12 cellular contexts compared by ENCODE assay signal in the genomic region with DNA sequence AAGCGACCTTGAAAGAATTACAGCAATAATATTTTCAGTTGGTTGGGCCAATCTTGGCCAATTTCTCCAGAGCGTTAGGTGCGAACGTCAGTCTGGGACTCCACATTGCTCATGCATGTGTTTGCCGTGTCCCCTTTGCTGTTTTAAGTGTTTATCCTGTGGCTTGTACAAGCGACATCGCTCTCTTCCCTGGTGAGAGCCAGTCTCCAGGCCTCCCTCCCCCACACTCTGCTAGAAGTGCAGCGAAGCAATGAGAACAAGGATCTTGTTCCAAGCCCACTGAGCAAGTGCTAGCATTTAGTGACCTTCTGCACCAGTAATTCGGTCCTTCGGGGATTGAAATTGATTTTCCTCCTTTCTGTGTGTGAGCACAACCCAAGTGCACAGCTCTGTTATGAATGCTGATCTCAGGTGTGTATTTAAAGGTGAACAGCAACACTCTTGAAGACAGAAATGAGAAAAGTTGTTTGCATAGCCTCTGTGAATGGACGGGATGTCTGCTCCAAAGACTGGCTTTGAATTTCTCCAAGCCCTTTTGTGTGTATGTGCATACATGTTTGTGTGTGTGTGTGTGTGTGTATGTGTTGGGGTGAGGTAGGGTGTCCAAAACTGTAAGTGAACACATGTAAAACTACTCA.
"Had no signal": no experiment of that assay in that cellular context is flagged by ENCODE, and none has a peak within 500 bp of the region (broad histone marks: within the 10 kb centered on the region; RNA-seq: fewer than 3 reads in every experiment).

No MANE protein-coding gene starts in this region.

- DNase-seq: activated CD4-positive, alpha-beta T cell treated with anti-CD3 and anti-CD28 coated beads for 48 hours; activated naive CD4-positive, alpha-beta T cell; activated naive CD8-positive, alpha-beta T cell treated with anti-CD3 and anti-CD28 coated beads, Interleukin-2, amount 50 U/mL, for 24 hours; foreskin melanocyte; heart right ventricle; left ventricle myocardium inferior; mesenchymal stem cell; small intestine; tibial artery; uterus had no signal

- H3K27ac ChIP-seq: heart right ventricle, left ventricle myocardium inferior, parathyroid adenoma, right atrium auricular region, tibial artery, uterus had no signal

- H3K4me1 ChIP-seq: parathyroid adenoma, right atrium auricular region, uterus had no signal

- H3K27me3 ChIP-seq: heart right ventricle, right atrium auricular region, uterus had no signal

- ATAC-seq: activated naive CD8-positive, alpha-beta T cell treated with anti-CD3 and anti-CD28 coated beads, Interleukin-2, amount 50 U/mL, for 24 hours; heart right ventricle had no signal

- H3K9me3 ChIP-seq: heart right ventricle, left ventricle myocardium inferior, right atrium auricular region, tibial artery, uterus had no signal

- H3K36me3 ChIP-seq: heart right ventricle, left ventricle myocardium inferior, right atrium auricular region, tibial artery, uterus had no signal

- H3K4me3 ChIP-seq: heart right ventricle, left ventricle myocardium inferior, right atrium auricular region, tibial artery, uterus had no signal
